Comparison of ENCODE assay signal across 11 cellular contexts in the genomic region with DNA sequence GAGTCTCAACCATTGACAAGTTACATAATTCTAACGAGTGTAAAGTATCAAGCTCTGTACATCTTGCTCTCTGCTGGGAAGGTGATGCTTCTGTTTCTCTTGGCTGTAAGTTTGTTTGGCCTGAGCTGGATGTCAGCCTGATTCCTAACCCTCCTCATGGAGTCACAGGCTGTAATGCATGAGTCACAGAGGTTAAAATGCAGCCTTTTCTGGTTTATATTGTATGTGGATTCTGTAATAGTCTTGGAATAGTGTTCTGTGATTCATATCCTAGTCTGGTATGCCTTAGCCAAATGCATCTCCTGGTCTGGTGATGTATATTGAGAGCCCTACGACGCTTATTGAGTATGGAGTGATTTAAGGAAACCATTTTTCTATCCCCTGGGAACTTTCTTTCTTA.
DNase-seq lines count a peak whose midpoint lies in the region; ATAC-seq and TF ChIP-seq lines count a peak whose summit lies in the region.
"Had no signal": no experiment of that assay in that cellular context is flagged by ENCODE, and none has a peak within 500 bp of the region (broad histone marks: within the 10 kb centered on the region; RNA-seq: fewer than 3 reads in every experiment).

No MANE protein-coding gene starts in this region.

- CTCF ChIA-PET in activated CD8-positive, alpha-beta T cell treated with anti-CD3 and anti-CD28 coated beads, Interleukin-2, amount 10 ng/mL, durations not matched to agents 7 days and 5 days (lab: Charles Lee) = no interaction called here

- in situ Hi-C loops in G401 (cut with HindIII; ENCODE audit: low sequenced_read_pairs) = no loop called here

- TF ChIP-seq CTCF in retinal pigment epithelial cell (conservative IDR thresholded peaks at IDR 0.05; ENCODE audit: low read depth, low read length) (no peak), GM23338 (conservative IDR thresholded peaks at IDR 0.05; ENCODE audit: low read depth in 2 of 2) (no peak)

- H3F3A ChIP-seq in GM23338 (replicated peaks; ENCODE audit: low read depth) = no peaks in the 10 kb centered on the region

- H3K36me3 Mint-ChIP-seq in activated CD8-positive, alpha-beta T cell treated with anti-CD3 and anti-CD28 coated beads, Interleukin-2, amount 10 ng/mL, durations not matched to agents 7 days and 5 days (ENCODE audit: low read depth) = no peaks in the 10 kb centered on the region
- H3K36me3 Mint-ChIP-seq in GM23338 (ENCODE audit: low read depth) = no peaks in the 10 kb centered on the region

- no peaks in the 10 kb centered on the region for H3K79me2 ChIP-seq in GM23338 (replicated peaks; ENCODE audit: insufficient read depth)

- no peaks in the 10 kb centered on the region for H3K27me3 ChIP-seq in GM23338 (ENCODE audit: insufficient read depth)

- H3K27ac ChIP-seq in GM23338 (ENCODE audit: low read depth) = no peak overlapping the region
- H3K27ac ChIP-seq: SK-N-MC, spleen had no signal

- no peaks in the 10 kb centered on the region for H3K4me1 Mint-ChIP-seq in activated CD8-positive, alpha-beta T cell treated with anti-CD3 and anti-CD28 coated beads, Interleukin-2, amount 10 ng/mL, durations not matched to agents 7 days and 5 days (ENCODE audit: low read depth)
- peaks cover 7% of the 10 kb centered on the region; the same call in 2 of the 3 replicates for H3K4me1 Mint-ChIP-seq in GM23338

- H3K4me3 Mint-ChIP-seq in activated CD8-positive, alpha-beta T cell treated with anti-CD3 and anti-CD28 coated beads, Interleukin-2, amount 10 ng/mL, durations not matched to agents 7 days and 5 days = no peak overlapping the region
- H3K4me3 Mint-ChIP-seq in GM23338 = no peak overlapping the region

- H3K9me3 Mint-ChIP-seq in activated CD8-positive, alpha-beta T cell treated with anti-CD3 and anti-CD28 coated beads, Interleukin-2, amount 10 ng/mL, durations not matched to agents 7 days and 5 days (ENCODE audit: insufficient read depth) = no peaks in the 10 kb centered on the region
- H3K9me3 Mint-ChIP-seq in GM23338 = no peaks in the 10 kb centered on the region; the same call in 2 of the 3 replicates

- no peaks in the 10 kb centered on the region for H4K20me1 ChIP-seq in GM23338 (replicated peaks; ENCODE audit: insufficient read depth)

- POLR2A ChIA-PET in activated CD8-positive, alpha-beta T cell treated with anti-CD3 and anti-CD28 coated beads, Interleukin-2, amount 10 ng/mL, durations not matched to agents 7 days and 5 days (lab: Charles Lee) = no interaction called here

- H2AFZ ChIP-seq in GM23338 = no peak overlapping the region

- H3K4me2 ChIP-seq in GM23338 = no peak overlapping the region

- H3K4me1 ChIP-seq in GM23338 (ENCODE audit: insufficient read depth) = no peaks in the 10 kb centered on the region
- H3K4me1 ChIP-seq: spleen had no signal

- H3K36me3 ChIP-seq in GM23338 (ENCODE audit: insufficient read depth) = no peaks in the 10 kb centered on the region
- H3K36me3 ChIP-seq: spleen had no signal

- H3K4me3 ChIP-seq in retinal pigment epithelial cell (ENCODE audit: low read length) = no peak overlapping the region
- no peak overlapping the region for H3K4me3 ChIP-seq in GM23338
- H3K4me3 ChIP-seq: SK-N-MC, spleen had no signal

- DNase-seq in G401 (ENCODE audit: low spot score) (peak; percentile 2), glomerular endothelial cell (ENCODE audit: extremely low read depth, low read depth, low spot score) (peak; percentile 99), retinal pigment epithelial cell (ENCODE audit: low read depth) (peak; percentile 96), GM23338 (ENCODE audit: low spot score) (no peak), DMS153 treated with DMSO at 0.1 percent for 48 hours (lab: John Stamatoyannopoulos, UW; ENCODE audit: unreplicated experiment) (no peak)
- DNase-seq in activated CD8-positive, alpha-beta T cell treated with anti-CD3 and anti-CD28 coated beads, Interleukin-2, amount 10 ng/mL, durations not matched to agents 7 days and 5 days = no peak
- DNase-seq: anterior cingulate cortex, spleen had no signal

- peaks cover 6% of the 10 kb centered on the region for H3K27me3 Mint-ChIP-seq in activated CD8-positive, alpha-beta T cell treated with anti-CD3 and anti-CD28 coated beads, Interleukin-2, amount 10 ng/mL, durations not matched to agents 7 days and 5 days (ENCODE audit: low read depth)
- no peaks in the 10 kb centered on the region for H3K27me3 Mint-ChIP-seq in GM23338 (ENCODE audit: insufficient read depth, low read depth, poor library complexity)

- H3K9me2 ChIP-seq in GM23338 (ENCODE audit: insufficient read depth) = no peaks in the 10 kb centered on the region

- ATAC-seq in SK-N-SH treated with all-trans-retinoic acid at 6 μM for 48 hours (peak; percentile 93), GM23338 (no peak), HG02610 (IDR thresholded peaks at IDR 0.05; ENCODE audit: unreplicated experiment) (no peak)
- ATAC-seq in activated CD8-positive, alpha-beta T cell treated with anti-CD3 and anti-CD28 coated beads, Interleukin-2, amount 10 ng/mL, durations not matched to agents 7 days and 5 days = no peak

- H3K27ac Mint-ChIP-seq in activated CD8-positive, alpha-beta T cell treated with anti-CD3 and anti-CD28 coated beads, Interleukin-2, amount 10 ng/mL, durations not matched to agents 7 days and 5 days = no peak overlapping the region
- H3K27ac Mint-ChIP-seq in GM23338 = no peak overlapping the region

TF ChIP-seq in SK-N-SH treated with all-trans-retinoic acid at 6 μM for 48 hours, 23 proteins besides CTCF, POLR2A, EP300 and RAD21 (continues in another document):
- peak; percentile 88; the same call in 1 of the 2 replicates for TF ChIP-seq TOX (CRISPR knock-in tag; IDR thresholded peaks at IDR 0.05; ENCODE audit: borderline replicate concordance)
- TF ChIP-seq, protein P1, sequence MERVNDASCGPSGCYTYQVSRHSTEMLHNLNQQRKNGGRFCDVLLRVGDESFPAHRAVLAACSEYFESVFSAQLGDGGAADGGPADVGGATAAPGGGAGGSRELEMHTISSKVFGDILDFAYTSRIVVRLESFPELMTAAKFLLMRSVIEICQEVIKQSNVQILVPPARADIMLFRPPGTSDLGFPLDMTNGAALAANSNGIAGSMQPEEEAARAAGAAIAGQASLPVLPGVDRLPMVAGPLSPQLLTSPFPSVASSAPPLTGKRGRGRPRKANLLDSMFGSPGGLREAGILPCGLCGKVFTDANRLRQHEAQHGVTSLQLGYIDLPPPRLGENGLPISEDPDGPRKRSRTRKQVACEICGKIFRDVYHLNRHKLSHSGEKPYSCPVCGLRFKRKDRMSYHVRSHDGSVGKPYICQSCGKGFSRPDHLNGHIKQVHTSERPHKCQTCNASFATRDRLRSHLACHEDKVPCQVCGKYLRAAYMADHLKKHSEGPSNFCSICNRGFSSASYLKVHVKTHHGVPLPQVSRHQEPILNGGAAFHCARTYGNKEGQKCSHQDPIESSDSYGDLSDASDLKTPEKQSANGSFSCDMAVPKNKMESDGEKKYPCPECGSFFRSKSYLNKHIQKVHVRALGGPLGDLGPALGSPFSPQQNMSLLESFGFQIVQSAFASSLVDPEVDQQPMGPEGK (CRISPR knock-in tag; IDR thresholded peaks at IDR 0.05; ENCODE audit: borderline replicate concordance) = 0 out of 2 replicates have a peak, but pooled peaks have one; percentile 32
- TF ChIP-seq, protein P2, sequence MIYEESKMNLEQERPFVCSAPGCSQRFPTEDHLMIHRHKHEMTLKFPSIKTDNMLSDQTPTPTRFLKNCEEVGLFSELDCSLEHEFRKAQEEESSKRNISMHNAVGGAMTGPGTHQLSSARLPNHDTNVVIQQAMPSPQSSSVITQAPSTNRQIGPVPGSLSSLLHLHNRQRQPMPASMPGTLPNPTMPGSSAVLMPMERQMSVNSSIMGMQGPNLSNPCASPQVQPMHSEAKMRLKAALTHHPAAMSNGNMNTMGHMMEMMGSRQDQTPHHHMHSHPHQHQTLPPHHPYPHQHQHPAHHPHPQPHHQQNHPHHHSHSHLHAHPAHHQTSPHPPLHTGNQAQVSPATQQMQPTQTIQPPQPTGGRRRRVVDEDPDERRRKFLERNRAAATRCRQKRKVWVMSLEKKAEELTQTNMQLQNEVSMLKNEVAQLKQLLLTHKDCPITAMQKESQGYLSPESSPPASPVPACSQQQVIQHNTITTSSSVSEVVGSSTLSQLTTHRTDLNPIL (CRISPR knock-in tag; IDR thresholded peaks at IDR 0.05; ENCODE audit: low read depth) = peak; percentile 72; the same call in 1 of the 2 replicates
- no peak for TF ChIP-seq TCF4 (CRISPR knock-in tag; IDR thresholded peaks at IDR 0.05; ENCODE audit: borderline replicate concordance)

TF ChIP-seq in GM23338, 12 proteins besides CTCF, POLR2A, EP300 and RAD21:
- TF ChIP-seq NANOG (IDR thresholded peaks at IDR 0.05; ENCODE audit: borderline replicate concordance) = no peak
- no peak for TF ChIP-seq STAT1 (IDR thresholded peaks at IDR 0.05; ENCODE audit: unreplicated experiment)
- TF ChIP-seq, protein P3, sequence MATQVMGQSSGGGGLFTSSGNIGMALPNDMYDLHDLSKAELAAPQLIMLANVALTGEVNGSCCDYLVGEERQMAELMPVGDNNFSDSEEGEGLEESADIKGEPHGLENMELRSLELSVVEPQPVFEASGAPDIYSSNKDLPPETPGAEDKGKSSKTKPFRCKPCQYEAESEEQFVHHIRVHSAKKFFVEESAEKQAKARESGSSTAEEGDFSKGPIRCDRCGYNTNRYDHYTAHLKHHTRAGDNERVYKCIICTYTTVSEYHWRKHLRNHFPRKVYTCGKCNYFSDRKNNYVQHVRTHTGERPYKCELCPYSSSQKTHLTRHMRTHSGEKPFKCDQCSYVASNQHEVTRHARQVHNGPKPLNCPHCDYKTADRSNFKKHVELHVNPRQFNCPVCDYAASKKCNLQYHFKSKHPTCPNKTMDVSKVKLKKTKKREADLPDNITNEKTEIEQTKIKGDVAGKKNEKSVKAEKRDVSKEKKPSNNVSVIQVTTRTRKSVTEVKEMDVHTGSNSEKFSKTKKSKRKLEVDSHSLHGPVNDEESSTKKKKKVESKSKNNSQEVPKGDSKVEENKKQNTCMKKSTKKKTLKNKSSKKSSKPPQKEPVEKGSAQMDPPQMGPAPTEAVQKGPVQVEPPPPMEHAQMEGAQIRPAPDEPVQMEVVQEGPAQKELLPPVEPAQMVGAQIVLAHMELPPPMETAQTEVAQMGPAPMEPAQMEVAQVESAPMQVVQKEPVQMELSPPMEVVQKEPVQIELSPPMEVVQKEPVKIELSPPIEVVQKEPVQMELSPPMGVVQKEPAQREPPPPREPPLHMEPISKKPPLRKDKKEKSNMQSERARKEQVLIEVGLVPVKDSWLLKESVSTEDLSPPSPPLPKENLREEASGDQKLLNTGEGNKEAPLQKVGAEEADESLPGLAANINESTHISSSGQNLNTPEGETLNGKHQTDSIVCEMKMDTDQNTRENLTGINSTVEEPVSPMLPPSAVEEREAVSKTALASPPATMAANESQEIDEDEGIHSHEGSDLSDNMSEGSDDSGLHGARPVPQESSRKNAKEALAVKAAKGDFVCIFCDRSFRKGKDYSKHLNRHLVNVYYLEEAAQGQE (IDR thresholded peaks at IDR 0.05; ENCODE audit: unreplicated experiment) = no peak
- no peak for TF ChIP-seq JUNB (IDR thresholded peaks at IDR 0.05; ENCODE audit: unreplicated experiment)
- no peak for TF ChIP-seq ZNF114 (CRISPR knock-in tag; IDR thresholded peaks at IDR 0.05)

Comparison
In these comparisons a context has a peak if more than half of its experiments do, and no peak if none do; other contexts are left out.
1. DNase-seq: peak in G401 (single experiment), glomerular endothelial cell (single experiment) and retinal pigment epithelial cell (single experiment); none in activated CD8-positive, alpha-beta T cell treated with anti-CD3 and anti-CD28 coated beads, Interleukin-2, amount 10 ng/mL, durations not matched to agents 7 days and 5 days (single experiment), GM23338 (single experiment) and DMS153 treated with DMSO at 0.1 percent for 48 hours (single experiment).